In genomic region chr4:140359571-140360427, GRCh38 we compare ENCODE assay signal across 8 cellular contexts. TPM values are rescaled to one million over a fixed set of nuclear protein-coding genes. Genes with fewer than 3 reads are reported as not detected.
DNase-seq lines count a peak whose midpoint lies in the region; ATAC-seq and TF ChIP-seq lines count a peak whose summit lies in the region.

No MANE protein-coding gene starts in this region.

- DNase-seq in NCI-H1436 treated with DMSO at 0.1 percent for 48 hours (lab: John Stamatoyannopoulos, UW) (peak; percentile 74), T-helper 17 cell (peak; percentile 46 to 68 (median 47)), amygdala (lab: John Stamatoyannopoulos, UW) (peak in 46 of 56 donors; percentile 0 to 82 (median 22)), right atrium auricular region (ENCODE audit: low spot score) (peak; percentile 79), gastrocnemius medialis (peak; percentile 36 to 48)

- H3K27ac Mint-ChIP-seq in T-helper 17 cell, result no peak overlapping the region

- H3K27ac ChIP-seq in 22Rv1, result no peak overlapping the region
- no peak overlapping the region for H3K27ac ChIP-seq in right atrium auricular region
- no peak overlapping the region for H3K27ac ChIP-seq in gastrocnemius medialis

- H3K27me3 Mint-ChIP-seq in T-helper 17 cell, result peaks cover 16% of the 10 kb centered on the region

- H3K9me3 ChIP-seq in T-helper 17 cell (ENCODE audit: control insufficient read depth, low read length, poor library complexity, severe bottlenecking) (no peaks in the 10 kb centered on the region), right atrium auricular region (no peaks in the 10 kb centered on the region), gastrocnemius medialis (no peaks in the 10 kb centered on the region)

- peaks cover 3% of the 10 kb centered on the region for H3K4me1 Mint-ChIP-seq in T-helper 17 cell

- H3K4me1 ChIP-seq in right atrium auricular region, result no peaks in the 10 kb centered on the region
- no peaks in the 10 kb centered on the region for H3K4me1 ChIP-seq in gastrocnemius medialis

- H3K4me3 Mint-ChIP-seq in T-helper 17 cell, result no peak overlapping the region

- H3K27me3 ChIP-seq in right atrium auricular region (no peaks in the 10 kb centered on the region), gastrocnemius medialis (no peaks in the 10 kb centered on the region)

- TF ChIP-seq CTCF in 22Rv1 (IDR thresholded peaks at IDR 0.05), result peak; percentile 94
- TF ChIP-seq CTCF in right atrium auricular region (IDR thresholded peaks at IDR 0.05), result peak; percentile 73 to 88
- TF ChIP-seq CTCF in gastrocnemius medialis (IDR thresholded peaks at IDR 0.05 in 4 of 5, conservative IDR thresholded peaks at IDR 0.05 in 1 of 5), result peak; percentile 48 to 86 (median 61)

- in situ Hi-C loops in gastrocnemius medialis (cut with MboI; ENCODE audit: low sequenced_read_pairs in 4 of 4), result loop anchor here in 2 of 4 donors (10.0 to 25.0 kb wide), 3 partner anchors 495 to 622 kb away; no protein-coding TSS in a partner anchor

- intact Hi-C loops in gastrocnemius medialis (cut with DNase I; ENCODE audit: low total_unique reads), result loop anchor here (2.0 kb wide), 1 partner anchor 491 kb away; no protein-coding TSS in a partner anchor

- TF ChIP-seq POLR2A in gastrocnemius medialis (IDR thresholded peaks at IDR 0.05), result no peak

- no peaks in the 10 kb centered on the region for H3K36me3 ChIP-seq in right atrium auricular region
- H3K36me3 ChIP-seq in gastrocnemius medialis, result no peaks in the 10 kb centered on the region

- ATAC-seq in GM18498 (IDR thresholded peaks at IDR 0.05; ENCODE audit: unreplicated experiment) (peak; percentile 94), HG02884 (IDR thresholded peaks at IDR 0.05; ENCODE audit: unreplicated experiment) (peak; percentile 95), T-helper 17 cell (peak; percentile 96), gastrocnemius medialis (peak; percentile 62 to 87)

- peaks cover 2% of the 10 kb centered on the region for H3K36me3 Mint-ChIP-seq in T-helper 17 cell (ENCODE audit: low read depth)

- H3K4me3 ChIP-seq in right atrium auricular region, result no peak overlapping the region
- no peak overlapping the region for H3K4me3 ChIP-seq in gastrocnemius medialis

RNA-seq across cellular contexts. Expression of gene SCOC, which starts 13.6 kb away (rescaled TPM):
- total RNA-seq in T-helper 17 cell, result 1 to 10 TPM; 8.7 to 9.7 TPM
- total RNA-seq in right atrium auricular region, result 100 to 1,000 TPM in 1 of 2 donors, 10 to 100 TPM in 1; 53.3 to 124 TPM
- 10 to 100 TPM; 21.5 to 36.6 (median 30.6) TPM for total RNA-seq in gastrocnemius medialis

Comparison
In these comparisons a context has a peak if more than half of its experiments do, and no peak if none do; other contexts are left out.
1. DNase-seq: peak in every context shown above with its lines; median percentile 79 in right atrium auricular region; 74 in NCI-H1436 treated with DMSO at 0.1 percent for 48 hours; 47 in T-helper 17 cell; 42 in gastrocnemius medialis; 22 in amygdala.